Comparison of ENCODE assay signal across 8 cellular contexts in the genomic region with DNA sequence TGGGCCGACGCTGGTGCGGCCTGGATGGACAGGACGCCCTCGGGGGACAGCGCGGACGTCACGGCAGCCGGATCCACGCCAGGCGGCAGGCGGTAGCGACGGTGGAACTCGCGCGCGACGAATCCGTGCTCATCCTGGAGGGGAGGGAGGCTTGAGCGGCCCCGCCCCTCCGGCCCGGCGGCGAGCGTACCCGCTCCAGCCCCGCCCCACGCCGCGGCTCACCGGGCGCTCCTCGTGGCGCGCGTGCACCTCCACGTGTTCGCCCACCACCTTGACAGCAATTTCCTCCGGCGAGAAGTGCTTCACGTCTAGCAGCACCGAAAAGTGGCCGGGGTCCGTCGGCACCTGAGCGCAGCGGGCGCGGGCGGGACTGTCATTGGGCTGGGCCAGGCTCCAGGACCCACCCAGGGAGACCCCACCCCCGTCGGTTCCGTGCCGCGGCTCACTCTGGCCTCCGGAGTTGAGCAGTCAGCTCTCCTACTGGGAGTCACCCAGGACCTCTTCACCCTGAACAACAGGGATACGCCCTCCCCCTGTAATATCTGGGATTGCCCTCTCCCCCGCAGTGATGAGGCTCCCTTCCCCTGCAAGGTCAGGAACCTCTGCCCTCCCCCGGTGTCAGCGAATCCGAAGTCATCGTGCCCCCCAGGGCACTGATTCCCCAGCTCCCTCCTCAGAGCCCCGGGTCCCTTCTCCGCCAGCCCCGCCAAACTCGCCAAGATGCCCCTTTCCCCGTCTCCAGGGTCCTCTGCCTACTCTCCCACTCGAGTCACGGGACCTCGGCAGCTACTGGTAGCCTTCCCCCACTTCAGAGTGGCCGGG. TPM values are rescaled to one million over a fixed set of nuclear protein-coding genes. Genes with fewer than 3 reads are reported as not detected.
A peak's percentile ranks its signal among the peaks of the same experiment; 100 is the strongest.
DNase-seq lines count a peak whose midpoint lies in the region; ATAC-seq and TF ChIP-seq lines count a peak whose summit lies in the region.

No MANE protein-coding gene starts in this region.

- DNase-seq in NCI-H69 (lab: John Stamatoyannopoulos, UW) = peak; percentile 87
- DNase-seq in iPS-NIHi11 (ENCODE audit: low spot score) = peak; percentile 37
- DNase-seq in stimulated activated CD4-positive, alpha-beta T cell treated with anti-CD3 and anti-CD28 coated beads, Interleukin-15, amount 100 ng/mL, for 24 hours = peak; percentile 67
- DNase-seq in cortex of kidney (lab: John Stamatoyannopoulos, UW) = no peak

- peak overlapping the region; percentile 94 for H3K27ac ChIP-seq in adipose tissue (ENCODE audit: low read depth, low read length)

- ATAC-seq in SK-N-SH treated with all-trans-retinoic acid at 6 μM for 48 hours (no peak), HG03442 (IDR thresholded peaks at IDR 0.05; ENCODE audit: unreplicated experiment) (no peak), HG03521 (IDR thresholded peaks at IDR 0.05; ENCODE audit: unreplicated experiment) (no peak)

- WGBS in adipose tissue, 3 donors = 16 to 63% (median 18%) methylated on average over 42 to 74 of the region's 74 CpGs

TF ChIP-seq in SK-N-SH treated with all-trans-retinoic acid at 6 μM for 48 hours, 23 proteins besides CTCF, POLR2A, EP300 and RAD21:
- TF ChIP-seq, protein P1, sequence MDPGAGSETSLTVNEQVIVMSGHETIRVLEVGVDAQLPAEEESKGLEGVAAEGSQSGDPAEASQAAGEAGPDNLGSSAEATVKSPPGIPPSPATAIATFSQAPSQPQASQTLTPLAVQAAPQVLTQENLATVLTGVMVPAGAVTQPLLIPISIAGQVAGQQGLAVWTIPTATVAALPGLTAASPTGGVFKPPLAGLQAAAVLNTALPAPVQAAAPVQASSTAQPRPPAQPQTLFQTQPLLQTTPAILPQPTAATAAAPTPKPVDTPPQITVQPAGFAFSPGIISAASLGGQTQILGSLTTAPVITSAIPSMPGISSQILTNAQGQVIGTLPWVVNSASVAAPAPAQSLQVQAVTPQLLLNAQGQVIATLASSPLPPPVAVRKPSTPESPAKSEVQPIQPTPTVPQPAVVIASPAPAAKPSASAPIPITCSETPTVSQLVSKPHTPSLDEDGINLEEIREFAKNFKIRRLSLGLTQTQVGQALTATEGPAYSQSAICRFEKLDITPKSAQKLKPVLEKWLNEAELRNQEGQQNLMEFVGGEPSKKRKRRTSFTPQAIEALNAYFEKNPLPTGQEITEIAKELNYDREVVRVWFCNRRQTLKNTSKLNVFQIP (CRISPR knock-in tag; IDR thresholded peaks at IDR 0.05; ENCODE audit: borderline replicate concordance, low read depth) = no peak
- TF ChIP-seq ZNF565 (CRISPR knock-in tag; conservative IDR thresholded peaks at IDR 0.05; ENCODE audit: low read depth) (no peak), ZNF70 (CRISPR knock-in tag; IDR thresholded peaks at IDR 0.05) (no peak), ARNTL (CRISPR knock-in tag; IDR thresholded peaks at IDR 0.05; ENCODE audit: borderline replicate concordance, low read depth) (no peak), ZFP3 (CRISPR knock-in tag; IDR thresholded peaks at IDR 0.05) (no peak), ESRRG (CRISPR knock-in tag; IDR thresholded peaks at IDR 0.05) (no peak), SNAI2 (CRISPR knock-in tag; IDR thresholded peaks at IDR 0.05) (no peak), ZFP30 (CRISPR knock-in tag; IDR thresholded peaks at IDR 0.05) (no peak), BACH2 (CRISPR knock-in tag; IDR thresholded peaks at IDR 0.05; ENCODE audit: borderline replicate concordance) (no peak), PPARA (CRISPR knock-in tag; IDR thresholded peaks at IDR 0.05; ENCODE audit: borderline replicate concordance) (no peak), GLIS3 (CRISPR knock-in tag; IDR thresholded peaks at IDR 0.05) (no peak), ISL1 (CRISPR knock-in tag; IDR thresholded peaks at IDR 0.05) (no peak), TOX (CRISPR knock-in tag; IDR thresholded peaks at IDR 0.05; ENCODE audit: borderline replicate concordance) (no peak), ZNF8 (CRISPR knock-in tag; IDR thresholded peaks at IDR 0.05) (no peak), RARB (CRISPR knock-in tag; IDR thresholded peaks at IDR 0.05) (no peak)
- TF ChIP-seq, protein P2, sequence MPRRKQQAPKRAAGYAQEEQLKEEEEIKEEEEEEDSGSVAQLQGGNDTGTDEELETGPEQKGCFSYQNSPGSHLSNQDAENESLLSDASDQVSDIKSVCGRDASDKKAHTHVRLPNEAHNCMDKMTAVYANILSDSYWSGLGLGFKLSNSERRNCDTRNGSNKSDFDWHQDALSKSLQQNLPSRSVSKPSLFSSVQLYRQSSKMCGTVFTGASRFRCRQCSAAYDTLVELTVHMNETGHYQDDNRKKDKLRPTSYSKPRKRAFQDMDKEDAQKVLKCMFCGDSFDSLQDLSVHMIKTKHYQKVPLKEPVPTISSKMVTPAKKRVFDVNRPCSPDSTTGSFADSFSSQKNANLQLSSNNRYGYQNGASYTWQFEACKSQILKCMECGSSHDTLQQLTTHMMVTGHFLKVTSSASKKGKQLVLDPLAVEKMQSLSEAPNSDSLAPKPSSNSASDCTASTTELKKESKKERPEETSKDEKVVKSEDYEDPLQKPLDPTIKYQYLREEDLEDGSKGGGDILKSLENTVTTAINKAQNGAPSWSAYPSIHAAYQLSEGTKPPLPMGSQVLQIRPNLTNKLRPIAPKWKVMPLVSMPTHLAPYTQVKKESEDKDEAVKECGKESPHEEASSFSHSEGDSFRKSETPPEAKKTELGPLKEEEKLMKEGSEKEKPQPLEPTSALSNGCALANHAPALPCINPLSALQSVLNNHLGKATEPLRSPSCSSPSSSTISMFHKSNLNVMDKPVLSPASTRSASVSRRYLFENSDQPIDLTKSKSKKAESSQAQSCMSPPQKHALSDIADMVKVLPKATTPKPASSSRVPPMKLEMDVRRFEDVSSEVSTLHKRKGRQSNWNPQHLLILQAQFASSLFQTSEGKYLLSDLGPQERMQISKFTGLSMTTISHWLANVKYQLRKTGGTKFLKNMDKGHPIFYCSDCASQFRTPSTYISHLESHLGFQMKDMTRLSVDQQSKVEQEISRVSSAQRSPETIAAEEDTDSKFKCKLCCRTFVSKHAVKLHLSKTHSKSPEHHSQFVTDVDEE (CRISPR knock-in tag; IDR thresholded peaks at IDR 0.05) = no peak
- TF ChIP-seq, protein P3, sequence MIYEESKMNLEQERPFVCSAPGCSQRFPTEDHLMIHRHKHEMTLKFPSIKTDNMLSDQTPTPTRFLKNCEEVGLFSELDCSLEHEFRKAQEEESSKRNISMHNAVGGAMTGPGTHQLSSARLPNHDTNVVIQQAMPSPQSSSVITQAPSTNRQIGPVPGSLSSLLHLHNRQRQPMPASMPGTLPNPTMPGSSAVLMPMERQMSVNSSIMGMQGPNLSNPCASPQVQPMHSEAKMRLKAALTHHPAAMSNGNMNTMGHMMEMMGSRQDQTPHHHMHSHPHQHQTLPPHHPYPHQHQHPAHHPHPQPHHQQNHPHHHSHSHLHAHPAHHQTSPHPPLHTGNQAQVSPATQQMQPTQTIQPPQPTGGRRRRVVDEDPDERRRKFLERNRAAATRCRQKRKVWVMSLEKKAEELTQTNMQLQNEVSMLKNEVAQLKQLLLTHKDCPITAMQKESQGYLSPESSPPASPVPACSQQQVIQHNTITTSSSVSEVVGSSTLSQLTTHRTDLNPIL (CRISPR knock-in tag; IDR thresholded peaks at IDR 0.05; ENCODE audit: low read depth) = no peak
- TF ChIP-seq, protein P4, sequence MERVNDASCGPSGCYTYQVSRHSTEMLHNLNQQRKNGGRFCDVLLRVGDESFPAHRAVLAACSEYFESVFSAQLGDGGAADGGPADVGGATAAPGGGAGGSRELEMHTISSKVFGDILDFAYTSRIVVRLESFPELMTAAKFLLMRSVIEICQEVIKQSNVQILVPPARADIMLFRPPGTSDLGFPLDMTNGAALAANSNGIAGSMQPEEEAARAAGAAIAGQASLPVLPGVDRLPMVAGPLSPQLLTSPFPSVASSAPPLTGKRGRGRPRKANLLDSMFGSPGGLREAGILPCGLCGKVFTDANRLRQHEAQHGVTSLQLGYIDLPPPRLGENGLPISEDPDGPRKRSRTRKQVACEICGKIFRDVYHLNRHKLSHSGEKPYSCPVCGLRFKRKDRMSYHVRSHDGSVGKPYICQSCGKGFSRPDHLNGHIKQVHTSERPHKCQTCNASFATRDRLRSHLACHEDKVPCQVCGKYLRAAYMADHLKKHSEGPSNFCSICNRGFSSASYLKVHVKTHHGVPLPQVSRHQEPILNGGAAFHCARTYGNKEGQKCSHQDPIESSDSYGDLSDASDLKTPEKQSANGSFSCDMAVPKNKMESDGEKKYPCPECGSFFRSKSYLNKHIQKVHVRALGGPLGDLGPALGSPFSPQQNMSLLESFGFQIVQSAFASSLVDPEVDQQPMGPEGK (CRISPR knock-in tag; IDR thresholded peaks at IDR 0.05; ENCODE audit: borderline replicate concordance) = no peak

RNA-seq across cellular contexts. Expression of a gene that starts 1.1 kb away (rescaled TPM):
- polyA plus RNA-seq in adipose tissue = 100 to 1,000 TPM in 2 of 3 donors, 10 to 100 TPM in 1; 63.3 to 608 (median 552) TPM

RNA-seq across cellular contexts. Expression of a gene that starts 2.2 kb away (rescaled TPM):
- polyA plus RNA-seq in adipose tissue = 10 to 100 TPM in 1 of 3 donors, 1 to 10 TPM in 2; 5.4 to 10.6 (median 6.9) TPM

RNA-seq across cellular contexts. Expression of a gene that starts 7.4 kb away (rescaled TPM):
- polyA plus RNA-seq in adipose tissue = 10 to 100 TPM in 2 of 3 donors, 1 to 10 TPM in 1; 8.9 to 20.9 (median 15.3) TPM

RNA-seq across cellular contexts. Expression of a gene that starts 10.3 kb away (rescaled TPM):
- polyA plus RNA-seq in adipose tissue = 10 to 100 TPM; 37.2 to 57.2 (median 49.9) TPM

RNA-seq across cellular contexts. Expression of a gene that starts 10.5 kb away (rescaled TPM):
- polyA plus RNA-seq in adipose tissue = 10 to 100 TPM; 13.2 to 30.3 (median 28.8) TPM
